ENCODE assay signal across 8 cellular contexts in genomic region chr2:241686649-241687425, GRCh38. TPM values are rescaled to one million over a fixed set of nuclear protein-coding genes. Genes with fewer than 3 reads are reported as not detected.
DNase-seq lines count a peak whose midpoint lies in the region; ATAC-seq and TF ChIP-seq lines count a peak whose summit lies in the region.

A gene with protein sequence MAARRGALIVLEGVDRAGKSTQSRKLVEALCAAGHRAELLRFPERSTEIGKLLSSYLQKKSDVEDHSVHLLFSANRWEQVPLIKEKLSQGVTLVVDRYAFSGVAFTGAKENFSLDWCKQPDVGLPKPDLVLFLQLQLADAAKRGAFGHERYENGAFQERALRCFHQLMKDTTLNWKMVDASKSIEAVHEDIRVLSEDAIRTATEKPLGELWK (minus strand): TSS chr2:241686815. CDS start chr2:241686783, 32 bp downstream.

- ATAC-seq in GM23338 = peak; percentile 96
- peak; percentile 97 for ATAC-seq in naive thymus-derived CD4-positive, alpha-beta T cell
- peak; percentile 95 to 97 for ATAC-seq in stimulated activated naive B cell treated with anti-CD40 and anti-IgM and Interleukin-4, amounts not matched to agents 10 μg/mL and 1 μg/mL and 100 μg/mL, for 72 hours (replicated peaks)

- H3K9me3 Mint-ChIP-seq in GM23338 = no peaks in the 10 kb centered on the region; the same call in 2 of the 3 replicates
- H3K9me3 Mint-ChIP-seq in naive thymus-derived CD4-positive, alpha-beta T cell = peaks cover 0 to 3% (median 0%) of the 10 kb centered on the region in 11 donors
- no peaks in the 10 kb centered on the region for H3K9me3 Mint-ChIP-seq in stimulated activated naive B cell treated with anti-CD40 and anti-IgM and Interleukin-4, amounts not matched to agents 10 μg/mL and 1 μg/mL and 100 μg/mL, for 72 hours

- TF ChIP-seq CTCF in DOHH2 (IDR thresholded peaks at IDR 0.05; ENCODE audit: low read depth, low read length, poor library complexity, severe bottlenecking) = no peak
- TF ChIP-seq CTCF in GM23338 (conservative IDR thresholded peaks at IDR 0.05; ENCODE audit: low read depth in 2 of 2) = no peak
- TF ChIP-seq CTCF in LNCaP clone FGC (IDR thresholded peaks at IDR 0.05; ENCODE audit: control insufficient read depth, extremely low read depth, insufficient read depth) = no peak

- no peaks in the 10 kb centered on the region for H3F3A ChIP-seq in DOHH2 (ENCODE audit: control insufficient read depth, insufficient read depth)
- 0 out of 2 replicates have a peak, but pooled peaks cover 4% of the 10 kb centered on the region for H3F3A ChIP-seq in GM23338 (replicated peaks; ENCODE audit: low read depth)

- H3K4me3 Mint-ChIP-seq in GM23338 = peak within 1 kb of the TSS; percentile 85
- peak within 1 kb of the TSS; percentile 84 to 98 (median 95) for H3K4me3 Mint-ChIP-seq in naive thymus-derived CD4-positive, alpha-beta T cell
- peak within 1 kb of the TSS; percentile 89 to 95 for H3K4me3 Mint-ChIP-seq in stimulated activated naive B cell treated with anti-CD40 and anti-IgM and Interleukin-4, amounts not matched to agents 10 μg/mL and 1 μg/mL and 100 μg/mL, for 72 hours

- no peaks in the 10 kb centered on the region for H3K27me3 ChIP-seq in DOHH2 (ENCODE audit: control insufficient read depth, low read length)
- no peaks in the 10 kb centered on the region for H3K27me3 ChIP-seq in GM23338 (ENCODE audit: insufficient read depth)
- H3K27me3 ChIP-seq in naive thymus-derived CD4-positive, alpha-beta T cell (ENCODE audit: control insufficient read depth in 2 of 2, insufficient read depth in 2 of 2, low read length in 2 of 2) = no peaks in the 10 kb centered on the region

- peak within 1 kb of the TSS; percentile 85 for H3K4me3 ChIP-seq in DOHH2 (ENCODE audit: low read length)
- peak within 1 kb of the TSS; percentile 80 for H3K4me3 ChIP-seq in GM23338
- H3K4me3 ChIP-seq in LNCaP clone FGC (ENCODE audit: low read depth, low read length) = peak within 1 kb of the TSS; percentile 87
- H3K4me3 ChIP-seq in naive thymus-derived CD4-positive, alpha-beta T cell (ENCODE audit: low read length) = peak within 1 kb of the TSS; percentile 91

- DNase-seq in GM23338 (ENCODE audit: low spot score) (peak; percentile 98), LNCaP clone FGC (ENCODE audit: low read depth) (peak; percentile 69), RPMI8226 (peak; percentile 94), fibroblast of gingiva (ENCODE audit: low read depth) (peak; percentile 95)
- DNase-seq in activated T-helper 1 cell treated with anti-CD3 and anti-CD28 coated beads, Interleukin-2, amount 50 U/mL, for 16 hours (ENCODE audit: low read depth in 1 of 2, low spot score in 1 of 2) = peak; percentile 89 to 95
- DNase-seq in naive thymus-derived CD4-positive, alpha-beta T cell = peak; percentile 92 to 98 (median 97)
- peak; percentile 95 for DNase-seq in stimulated activated naive B cell treated with anti-CD40 and anti-IgM and Interleukin-4, amounts not matched to agents 10 μg/mL and 1 μg/mL and 100 μg/mL, for 72 hours

- peaks cover 44% of the 10 kb centered on the region for H3K36me3 Mint-ChIP-seq in GM23338 (ENCODE audit: low read depth)
- H3K36me3 Mint-ChIP-seq in naive thymus-derived CD4-positive, alpha-beta T cell = peaks cover 0 to 11% (median 6%) of the 10 kb centered on the region in 5 donors
- H3K36me3 Mint-ChIP-seq in stimulated activated naive B cell treated with anti-CD40 and anti-IgM and Interleukin-4, amounts not matched to agents 10 μg/mL and 1 μg/mL and 100 μg/mL, for 72 hours = peaks cover 19 to 28% of the 10 kb centered on the region in 2 donors

- H3K9me3 ChIP-seq in DOHH2 (ENCODE audit: control insufficient read depth, insufficient read depth, low read length) = no peaks in the 10 kb centered on the region
- no peaks in the 10 kb centered on the region for H3K9me3 ChIP-seq in naive thymus-derived CD4-positive, alpha-beta T cell (ENCODE audit: control insufficient read depth in 2 of 3, low read length in 3 of 3)

- peaks cover 7% of the 10 kb centered on the region; the same call in 2 of the 3 replicates for H3K4me1 Mint-ChIP-seq in GM23338
- peaks cover 4 to 40% (median 31%) of the 10 kb centered on the region in 7 donors for H3K4me1 Mint-ChIP-seq in naive thymus-derived CD4-positive, alpha-beta T cell
- peaks cover 17 to 31% of the 10 kb centered on the region in 2 donors for H3K4me1 Mint-ChIP-seq in stimulated activated naive B cell treated with anti-CD40 and anti-IgM and Interleukin-4, amounts not matched to agents 10 μg/mL and 1 μg/mL and 100 μg/mL, for 72 hours

- POLR2A ChIA-PET in naive thymus-derived CD4-positive, alpha-beta T cell (lab: Charles Lee) = interaction anchor here (0.6 to 3.9 kb wide), 11 partner anchors 9 to 372 kb away, joined by 3 to 86 read pairs (median 4); partner anchors contain the start of genes D2HGDH, HDLBP, ING5 and SEPTIN2

- H3K79me2 ChIP-seq in DOHH2 (ENCODE audit: control insufficient read depth, low read length) (peaks cover 95% of the 10 kb centered on the region), GM23338 (replicated peaks; ENCODE audit: insufficient read depth) (peaks cover 49% of the 10 kb centered on the region)

- H3K36me3 ChIP-seq in DOHH2 (ENCODE audit: control insufficient read depth, low read length) = peaks cover 83% of the 10 kb centered on the region
- peaks cover 31% of the 10 kb centered on the region for H3K36me3 ChIP-seq in GM23338 (ENCODE audit: insufficient read depth)
- H3K36me3 ChIP-seq in naive thymus-derived CD4-positive, alpha-beta T cell (ENCODE audit: control insufficient read depth in 2 of 3, insufficient read depth in 3 of 3, low read length in 3 of 3) = peaks cover 0 to 30% (median 0%) of the 10 kb centered on the region in 3 experiments

- H3K27ac ChIP-seq in DOHH2 (ENCODE audit: low read depth, low read length) (peak within 1 kb of the TSS; percentile 63), GM23338 (ENCODE audit: low read depth) (peak within 1 kb of the TSS; percentile 66; the same call in 1 of the 2 replicates)
- peak within 1 kb of the TSS; percentile 81 for H3K27ac ChIP-seq in naive thymus-derived CD4-positive, alpha-beta T cell (ENCODE audit: low read depth, low read length)

- H4K20me1 ChIP-seq in DOHH2 (ENCODE audit: control insufficient read depth, insufficient read depth, low read depth, low read length) (peaks cover 3% of the 10 kb centered on the region; the same call in 1 of the 2 replicates), GM23338 (replicated peaks; ENCODE audit: insufficient read depth) (peaks cover 9% of the 10 kb centered on the region; the same call in 1 of the 2 replicates)

- peaks cover 3% of the 10 kb centered on the region for H3K27me3 Mint-ChIP-seq in GM23338 (ENCODE audit: insufficient read depth, low read depth, poor library complexity)
- H3K27me3 Mint-ChIP-seq in naive thymus-derived CD4-positive, alpha-beta T cell = no peaks in the 10 kb centered on the region
- H3K27me3 Mint-ChIP-seq in stimulated activated naive B cell treated with anti-CD40 and anti-IgM and Interleukin-4, amounts not matched to agents 10 μg/mL and 1 μg/mL and 100 μg/mL, for 72 hours = no peaks in the 10 kb centered on the region

- H3K4me2 ChIP-seq in DOHH2 (ENCODE audit: low read length) = peak within 1 kb of the TSS; percentile 92
- H3K4me2 ChIP-seq in GM23338 = peak within 1 kb of the TSS; percentile 91

- H2AFZ ChIP-seq in GM23338 = peak within 1 kb of the TSS; percentile 78

- intact Hi-C loops in naive thymus-derived CD4-positive, alpha-beta T cell (cut with micrococcal nuclease) = loop anchor here (1.0 to 5.0 kb wide), 13 partner anchors 14 to 1120 kb away; partner anchors contain the start of genes ATG4B (in 2 of the 2), CAPN10 (in 2 of the 2), D2HGDH (in 2 of the 2) and HDLBP (in 2 of the 2)

- H3K4me1 ChIP-seq in DOHH2 (ENCODE audit: control insufficient read depth, low read length) (peaks cover 25% of the 10 kb centered on the region), GM23338 (ENCODE audit: insufficient read depth) (peaks cover 11% of the 10 kb centered on the region)
- peaks cover 8 to 18% of the 10 kb centered on the region in 2 donors for H3K4me1 ChIP-seq in naive thymus-derived CD4-positive, alpha-beta T cell (ENCODE audit: control insufficient read depth in 2 of 2, insufficient read depth in 2 of 2, low read length in 2 of 2)

- CTCF ChIA-PET in naive thymus-derived CD4-positive, alpha-beta T cell (lab: Charles Lee) = interaction anchor here (1.0 to 1.4 kb wide), 2 partner anchors 12 to 15 kb away, joined by 3 to 12 read pairs; partner anchors contain the start of gene ING5

- H3K9me2 ChIP-seq in DOHH2 (replicated peaks; ENCODE audit: control insufficient read depth, low read length) (no peaks in the 10 kb centered on the region), GM23338 (ENCODE audit: insufficient read depth) (no peaks in the 10 kb centered on the region)

- peak within 1 kb of the TSS; percentile 96 for H3K27ac Mint-ChIP-seq in GM23338
- H3K27ac Mint-ChIP-seq in naive thymus-derived CD4-positive, alpha-beta T cell = peak within 1 kb of the TSS; percentile 74 to 96 (median 88)
- peak within 1 kb of the TSS; percentile 99 for H3K27ac Mint-ChIP-seq in stimulated activated naive B cell treated with anti-CD40 and anti-IgM and Interleukin-4, amounts not matched to agents 10 μg/mL and 1 μg/mL and 100 μg/mL, for 72 hours

RNA-seq across cellular contexts. Expression of the gene that starts here (rescaled TPM):
- 38.9 and 55.4 TPM in 2 replicates for total RNA-seq in GM23338 (2014; rRNA removed; shearing (Covaris generic))
- 65.4 and 69.5 TPM in 2 replicates for polyA plus RNA-seq in GM23338 (2016; fragmentation: Nextera tagmentation; extraction: Ambion mirVana)
- total RNA-seq in naive thymus-derived CD4-positive, alpha-beta T cell = 10 to 100 TPM; 12.0 to 65.7 (median 17.0) TPM
- polyA plus RNA-seq in naive thymus-derived CD4-positive, alpha-beta T cell = 10 to 100 TPM; 34.9 to 45.7 TPM

Comparison
In these comparisons a context has a peak if more than half of its experiments do, and no peak if none do; other contexts are left out.
1. Peak in every context shown above with its lines: DNase-seq, ATAC-seq, H3K4me3 ChIP-seq and H3K27ac ChIP-seq.